Comparison of ENCODE assay signal across 10 cellular contexts in genomic region chr16:87201052-87201451, GRCh38.
DNase-seq lines count a peak whose midpoint lies in the region; ATAC-seq and TF ChIP-seq lines count a peak whose summit lies in the region.
"Had no signal": no experiment of that assay in that cellular context is flagged by ENCODE, and none has a peak within 500 bp of the region (broad histone marks: within the 10 kb centered on the region; RNA-seq: fewer than 3 reads in every experiment).

No MANE protein-coding gene starts in this region.

- peaks cover 6% of the 10 kb centered on the region for H3K27me3 Mint-ChIP-seq in T-helper 2 cell treated with Interferon-gamma antibody and Interleukin-4, amounts not matched to agents 5 μg/mL and 100 μg/mL, for 36 hours (ENCODE audit: low read depth)

- H3K9me3 Mint-ChIP-seq in T-helper 2 cell treated with Interferon-gamma antibody and Interleukin-4, amounts not matched to agents 5 μg/mL and 100 μg/mL, for 36 hours, result no peaks in the 10 kb centered on the region
- H3K9me3 Mint-ChIP-seq: dendritic cell treated with granulocyte-macrophage colony-stimulating factor and Interleukin-4, amounts not matched to agents 40 ng/mL and 50 ng/mL, for 4 days had no signal

- peak overlapping the region; percentile 4 to 55 for H3K27ac ChIP-seq in coronary artery
- H3K27ac ChIP-seq: uterus had no signal

- TF ChIP-seq CTCF in NB4 (IDR thresholded peaks at IDR 0.05; ENCODE audit: low read depth, low read length) (no peak), coronary artery (IDR thresholded peaks at IDR 0.05) (no peak), GM13977 (IDR thresholded peaks at IDR 0.05; ENCODE audit: extremely low read depth, insufficient read depth, missing control alignments) (no peak)

- DNase-seq in AG08395 (ENCODE audit: low spot score) (peak; percentile 95), NB4 (ENCODE audit: low read depth) (peak; percentile 81), coronary artery (ENCODE audit: low spot score) (peak; percentile 93), lung microvascular endothelial cell (ENCODE audit: low read depth in 2 of 2) (peak; percentile 27 to 73), GM13977 (ENCODE audit: low spot score) (no peak), globus pallidus (ENCODE audit: low spot score) (no peak)
- no peak for DNase-seq in T-helper 2 cell treated with Interferon-gamma antibody and Interleukin-4, amounts not matched to agents 5 μg/mL and 100 μg/mL, for 36 hours (ENCODE audit: low spot score)

- H3K27ac Mint-ChIP-seq in T-helper 2 cell treated with Interferon-gamma antibody and Interleukin-4, amounts not matched to agents 5 μg/mL and 100 μg/mL, for 36 hours, result no peak overlapping the region
- H3K27ac Mint-ChIP-seq: dendritic cell treated with granulocyte-macrophage colony-stimulating factor and Interleukin-4, amounts not matched to agents 40 ng/mL and 50 ng/mL, for 4 days had no signal

- TF ChIP-seq POLR2A in NB4 (IDR thresholded peaks at IDR 0.05; ENCODE audit: extremely low read depth, insufficient read length), result no peak

- ATAC-seq in GM21717 (IDR thresholded peaks at IDR 0.05; ENCODE audit: unreplicated experiment), result no peak

- in situ Hi-C loops in GM13977 (cut with MboI; ENCODE audit: low pct_unique_long_range_greater_than_20kb, low sequenced_read_pairs, unreplicated experiment), result no loop called here

- no peak overlapping the region for H3K4me3 ChIP-seq in NB4 (ENCODE audit: low read depth, low read length)
- H3K4me3 ChIP-seq in coronary artery, result no peak overlapping the region
- H3K4me3 ChIP-seq: uterus had no signal

- no peak overlapping the region for H3K4me3 Mint-ChIP-seq in T-helper 2 cell treated with Interferon-gamma antibody and Interleukin-4, amounts not matched to agents 5 μg/mL and 100 μg/mL, for 36 hours
- H3K4me3 Mint-ChIP-seq: dendritic cell treated with granulocyte-macrophage colony-stimulating factor and Interleukin-4, amounts not matched to agents 40 ng/mL and 50 ng/mL, for 4 days had no signal

- no peaks in the 10 kb centered on the region for H3K36me3 Mint-ChIP-seq in T-helper 2 cell treated with Interferon-gamma antibody and Interleukin-4, amounts not matched to agents 5 μg/mL and 100 μg/mL, for 36 hours (ENCODE audit: low read depth)

- H3K4me1 Mint-ChIP-seq in T-helper 2 cell treated with Interferon-gamma antibody and Interleukin-4, amounts not matched to agents 5 μg/mL and 100 μg/mL, for 36 hours (ENCODE audit: low read depth), result peaks cover 2% of the 10 kb centered on the region

Comparison
In these comparisons a context has a peak if more than half of its experiments do, and no peak if none do; other contexts are left out.
1. DNase-seq: peak in AG08395 (single experiment), NB4 (single experiment), coronary artery (single experiment) and lung microvascular endothelial cell (2 of 2); none in GM13977 (single experiment), globus pallidus (single experiment) and T-helper 2 cell treated with Interferon-gamma antibody and Interleukin-4, amounts not matched to agents 5 μg/mL and 100 μg/mL, for 36 hours (single experiment).